ENCODE assay signal across 1 cellular context in the genomic region with DNA sequence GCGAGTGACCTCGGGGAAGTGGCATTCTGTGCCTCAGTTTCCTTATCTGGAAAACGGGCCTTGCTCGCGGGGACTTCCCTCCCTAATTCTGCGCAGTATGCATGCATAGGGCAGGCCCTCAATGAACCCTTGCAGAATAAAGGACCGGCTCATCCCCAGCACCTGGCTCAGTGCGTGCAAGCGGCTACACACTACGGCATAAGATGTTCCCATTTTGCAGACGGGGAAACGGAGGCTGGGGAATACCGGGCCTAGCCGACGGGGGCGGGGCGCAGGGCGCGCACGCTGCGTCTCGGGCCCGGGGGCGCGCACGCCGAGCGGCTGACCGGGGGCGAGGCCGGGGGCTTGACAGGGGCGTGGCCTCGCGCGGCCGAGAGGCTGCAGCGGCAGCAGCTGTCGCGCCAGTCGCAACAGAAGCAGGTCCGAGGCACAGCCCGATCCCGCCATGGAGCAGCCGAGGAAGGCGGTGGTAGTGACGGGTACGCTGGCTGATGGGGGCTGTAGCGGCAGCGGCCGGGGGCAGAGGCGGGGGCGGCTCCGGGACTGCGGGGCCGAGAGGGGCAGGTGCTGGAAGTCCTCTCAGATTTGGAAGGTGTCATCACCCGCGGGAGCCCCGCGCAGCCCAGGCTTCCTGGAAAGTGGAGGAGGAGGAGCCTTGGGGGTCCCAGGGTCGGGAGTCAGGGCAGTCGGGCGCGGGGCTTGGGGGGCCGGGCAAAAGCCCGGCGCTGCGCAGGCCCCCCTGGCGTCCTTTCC.
TF ChIP-seq lines count a peak whose summit lies in the region.

A gene with protein sequence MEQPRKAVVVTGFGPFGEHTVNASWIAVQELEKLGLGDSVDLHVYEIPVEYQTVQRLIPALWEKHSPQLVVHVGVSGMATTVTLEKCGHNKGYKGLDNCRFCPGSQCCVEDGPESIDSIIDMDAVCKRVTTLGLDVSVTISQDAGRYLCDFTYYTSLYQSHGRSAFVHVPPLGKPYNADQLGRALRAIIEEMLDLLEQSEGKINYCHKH (plus strand): TSS at position 362 of the 753 bp plus-strand sequence. CDS start 84 bp downstream, at position 446.

TF ChIP-seq in HepG2, 621 proteins besides CTCF, POLR2A, EP300 and RAD21 (continued from another document and continues in another):
- TF ChIP-seq ZBTB42 (CRISPR knock-in tag; IDR thresholded peaks at IDR 0.05) (0 out of 2 replicates have a peak, but pooled peaks have one; percentile 17), ZNF782 (CRISPR knock-in tag; IDR thresholded peaks at IDR 0.05; ENCODE audit: borderline replicate concordance) (no peak), SKI (IDR thresholded peaks at IDR 0.05; ENCODE audit: partially characterized antibody) (peak; percentile 8), ZEB1 (IDR thresholded peaks at IDR 0.05; ENCODE audit: insufficient replicate concordance, low read depth) (no peak), FOXO1 (CRISPR knock-in tag; IDR thresholded peaks at IDR 0.05) (no peak; the same call in none of the 2 replicates), ZNF773 (CRISPR knock-in tag; IDR thresholded peaks at IDR 0.05; ENCODE audit: borderline replicate concordance) (no peak), ZMYM2 (CRISPR knock-in tag; IDR thresholded peaks at IDR 0.05) (peak; percentile 93), NKX3-1 (CRISPR knock-in tag; IDR thresholded peaks at IDR 0.05) (peak; percentile 41; the same call in 1 of the 2 replicates), CHD4 (IDR thresholded peaks at IDR 0.05; ENCODE audit: borderline replicate concordance, low read length) (peak; percentile 97), ZNF629 (CRISPR knock-in tag; conservative IDR thresholded peaks at IDR 0.05) (peak; percentile 99), THAP11 (CRISPR knock-in tag; IDR thresholded peaks at IDR 0.05) (0 out of 2 replicates have a peak, but pooled peaks have one; percentile 12), ZNF143 (CRISPR knock-in tag; IDR thresholded peaks at IDR 0.05) (no peak), RXRA (CRISPR knock-in tag; IDR thresholded peaks at IDR 0.05) (no peak), HOXA7 (CRISPR knock-in tag; IDR thresholded peaks at IDR 0.05) (no peak)
- TF ChIP-seq, protein P1, sequence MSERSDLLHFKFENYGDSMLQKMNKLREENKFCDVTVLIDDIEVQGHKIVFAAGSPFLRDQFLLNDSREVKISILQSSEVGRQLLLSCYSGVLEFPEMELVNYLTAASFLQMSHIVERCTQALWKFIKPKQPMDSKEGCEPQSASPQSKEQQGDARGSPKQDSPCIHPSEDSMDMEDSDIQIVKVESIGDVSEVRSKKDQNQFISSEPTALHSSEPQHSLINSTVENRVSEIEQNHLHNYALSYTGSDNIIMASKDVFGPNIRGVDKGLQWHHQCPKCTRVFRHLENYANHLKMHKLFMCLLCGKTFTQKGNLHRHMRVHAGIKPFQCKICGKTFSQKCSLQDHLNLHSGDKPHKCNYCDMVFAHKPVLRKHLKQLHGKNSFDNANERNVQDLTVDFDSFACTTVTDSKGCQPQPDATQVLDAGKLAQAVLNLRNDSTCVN (CRISPR knock-in tag; IDR thresholded peaks at IDR 0.05; ENCODE audit: borderline replicate concordance) = 0 out of 2 replicates have a peak, but pooled peaks have one; percentile 4
- TF ChIP-seq, protein P2, sequence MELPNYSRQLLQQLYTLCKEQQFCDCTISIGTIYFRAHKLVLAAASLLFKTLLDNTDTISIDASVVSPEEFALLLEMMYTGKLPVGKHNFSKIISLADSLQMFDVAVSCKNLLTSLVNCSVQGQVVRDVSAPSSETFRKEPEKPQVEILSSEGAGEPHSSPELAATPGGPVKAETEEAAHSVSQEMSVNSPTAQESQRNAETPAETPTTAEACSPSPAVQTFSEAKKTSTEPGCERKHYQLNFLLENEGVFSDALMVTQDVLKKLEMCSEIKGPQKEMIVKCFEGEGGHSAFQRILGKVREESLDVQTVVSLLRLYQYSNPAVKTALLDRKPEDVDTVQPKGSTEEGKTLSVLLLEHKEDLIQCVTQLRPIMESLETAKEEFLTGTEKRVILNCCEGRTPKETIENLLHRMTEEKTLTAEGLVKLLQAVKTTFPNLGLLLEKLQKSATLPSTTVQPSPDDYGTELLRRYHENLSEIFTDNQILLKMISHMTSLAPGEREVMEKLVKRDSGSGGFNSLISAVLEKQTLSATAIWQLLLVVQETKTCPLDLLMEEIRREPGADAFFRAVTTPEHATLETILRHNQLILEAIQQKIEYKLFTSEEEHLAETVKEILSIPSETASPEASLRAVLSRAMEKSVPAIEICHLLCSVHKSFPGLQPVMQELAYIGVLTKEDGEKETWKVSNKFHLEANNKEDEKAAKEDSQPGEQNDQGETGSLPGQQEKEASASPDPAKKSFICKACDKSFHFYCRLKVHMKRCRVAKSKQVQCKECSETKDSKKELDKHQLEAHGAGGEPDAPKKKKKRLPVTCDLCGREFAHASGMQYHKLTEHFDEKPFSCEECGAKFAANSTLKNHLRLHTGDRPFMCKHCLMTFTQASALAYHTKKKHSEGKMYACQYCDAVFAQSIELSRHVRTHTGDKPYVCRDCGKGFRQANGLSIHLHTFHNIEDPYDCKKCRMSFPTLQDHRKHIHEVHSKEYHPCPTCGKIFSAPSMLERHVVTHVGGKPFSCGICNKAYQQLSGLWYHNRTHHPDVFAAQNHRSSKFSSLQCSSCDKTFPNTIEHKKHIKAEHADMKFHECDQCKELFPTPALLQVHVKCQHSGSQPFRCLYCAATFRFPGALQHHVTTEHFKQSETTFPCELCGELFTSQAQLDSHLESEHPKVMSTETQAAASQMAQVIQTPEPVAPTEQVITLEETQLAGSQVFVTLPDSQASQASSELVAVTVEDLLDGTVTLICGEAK (IDR thresholded peaks at IDR 0.05) = no peak
- TF ChIP-seq, protein P2 (CRISPR knock-in tag; IDR thresholded peaks at IDR 0.05) = 0 out of 2 replicates have a peak, but pooled peaks have one; percentile 13
- TF ChIP-seq, protein P3, sequence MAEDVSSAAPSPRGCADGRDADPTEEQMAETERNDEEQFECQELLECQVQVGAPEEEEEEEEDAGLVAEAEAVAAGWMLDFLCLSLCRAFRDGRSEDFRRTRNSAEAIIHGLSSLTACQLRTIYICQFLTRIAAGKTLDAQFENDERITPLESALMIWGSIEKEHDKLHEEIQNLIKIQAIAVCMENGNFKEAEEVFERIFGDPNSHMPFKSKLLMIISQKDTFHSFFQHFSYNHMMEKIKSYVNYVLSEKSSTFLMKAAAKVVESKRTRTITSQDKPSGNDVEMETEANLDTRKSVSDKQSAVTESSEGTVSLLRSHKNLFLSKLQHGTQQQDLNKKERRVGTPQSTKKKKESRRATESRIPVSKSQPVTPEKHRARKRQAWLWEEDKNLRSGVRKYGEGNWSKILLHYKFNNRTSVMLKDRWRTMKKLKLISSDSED (CRISPR knock-in tag; IDR thresholded peaks at IDR 0.05) = no peak
- TF ChIP-seq, protein P4, sequence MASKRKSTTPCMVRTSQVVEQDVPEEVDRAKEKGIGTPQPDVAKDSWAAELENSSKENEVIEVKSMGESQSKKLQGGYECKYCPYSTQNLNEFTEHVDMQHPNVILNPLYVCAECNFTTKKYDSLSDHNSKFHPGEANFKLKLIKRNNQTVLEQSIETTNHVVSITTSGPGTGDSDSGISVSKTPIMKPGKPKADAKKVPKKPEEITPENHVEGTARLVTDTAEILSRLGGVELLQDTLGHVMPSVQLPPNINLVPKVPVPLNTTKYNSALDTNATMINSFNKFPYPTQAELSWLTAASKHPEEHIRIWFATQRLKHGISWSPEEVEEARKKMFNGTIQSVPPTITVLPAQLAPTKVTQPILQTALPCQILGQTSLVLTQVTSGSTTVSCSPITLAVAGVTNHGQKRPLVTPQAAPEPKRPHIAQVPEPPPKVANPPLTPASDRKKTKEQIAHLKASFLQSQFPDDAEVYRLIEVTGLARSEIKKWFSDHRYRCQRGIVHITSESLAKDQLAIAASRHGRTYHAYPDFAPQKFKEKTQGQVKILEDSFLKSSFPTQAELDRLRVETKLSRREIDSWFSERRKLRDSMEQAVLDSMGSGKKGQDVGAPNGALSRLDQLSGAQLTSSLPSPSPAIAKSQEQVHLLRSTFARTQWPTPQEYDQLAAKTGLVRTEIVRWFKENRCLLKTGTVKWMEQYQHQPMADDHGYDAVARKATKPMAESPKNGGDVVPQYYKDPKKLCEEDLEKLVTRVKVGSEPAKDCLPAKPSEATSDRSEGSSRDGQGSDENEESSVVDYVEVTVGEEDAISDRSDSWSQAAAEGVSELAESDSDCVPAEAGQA (IDR thresholded peaks at IDR 0.05; ENCODE audit: low read depth) = no peak
- TF ChIP-seq, protein P4 (CRISPR knock-in tag; IDR thresholded peaks at IDR 0.05; ENCODE audit: borderline replicate concordance) = no peak
- TF ChIP-seq, protein P5, sequence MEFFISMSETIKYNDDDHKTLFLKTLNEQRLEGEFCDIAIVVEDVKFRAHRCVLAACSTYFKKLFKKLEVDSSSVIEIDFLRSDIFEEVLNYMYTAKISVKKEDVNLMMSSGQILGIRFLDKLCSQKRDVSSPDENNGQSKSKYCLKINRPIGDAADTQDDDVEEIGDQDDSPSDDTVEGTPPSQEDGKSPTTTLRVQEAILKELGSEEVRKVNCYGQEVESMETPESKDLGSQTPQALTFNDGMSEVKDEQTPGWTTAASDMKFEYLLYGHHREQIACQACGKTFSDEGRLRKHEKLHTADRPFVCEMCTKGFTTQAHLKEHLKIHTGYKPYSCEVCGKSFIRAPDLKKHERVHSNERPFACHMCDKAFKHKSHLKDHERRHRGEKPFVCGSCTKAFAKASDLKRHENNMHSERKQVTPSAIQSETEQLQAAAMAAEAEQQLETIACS (CRISPR knock-in tag; IDR thresholded peaks at IDR 0.05) = peak; percentile 97
- TF ChIP-seq, protein P6, sequence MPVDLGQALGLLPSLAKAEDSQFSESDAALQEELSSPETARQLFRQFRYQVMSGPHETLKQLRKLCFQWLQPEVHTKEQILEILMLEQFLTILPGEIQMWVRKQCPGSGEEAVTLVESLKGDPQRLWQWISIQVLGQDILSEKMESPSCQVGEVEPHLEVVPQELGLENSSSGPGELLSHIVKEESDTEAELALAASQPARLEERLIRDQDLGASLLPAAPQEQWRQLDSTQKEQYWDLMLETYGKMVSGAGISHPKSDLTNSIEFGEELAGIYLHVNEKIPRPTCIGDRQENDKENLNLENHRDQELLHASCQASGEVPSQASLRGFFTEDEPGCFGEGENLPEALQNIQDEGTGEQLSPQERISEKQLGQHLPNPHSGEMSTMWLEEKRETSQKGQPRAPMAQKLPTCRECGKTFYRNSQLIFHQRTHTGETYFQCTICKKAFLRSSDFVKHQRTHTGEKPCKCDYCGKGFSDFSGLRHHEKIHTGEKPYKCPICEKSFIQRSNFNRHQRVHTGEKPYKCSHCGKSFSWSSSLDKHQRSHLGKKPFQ (CRISPR knock-in tag; IDR thresholded peaks at IDR 0.05; ENCODE audit: insufficient replicate concordance) = no peak
- TF ChIP-seq, protein P7, sequence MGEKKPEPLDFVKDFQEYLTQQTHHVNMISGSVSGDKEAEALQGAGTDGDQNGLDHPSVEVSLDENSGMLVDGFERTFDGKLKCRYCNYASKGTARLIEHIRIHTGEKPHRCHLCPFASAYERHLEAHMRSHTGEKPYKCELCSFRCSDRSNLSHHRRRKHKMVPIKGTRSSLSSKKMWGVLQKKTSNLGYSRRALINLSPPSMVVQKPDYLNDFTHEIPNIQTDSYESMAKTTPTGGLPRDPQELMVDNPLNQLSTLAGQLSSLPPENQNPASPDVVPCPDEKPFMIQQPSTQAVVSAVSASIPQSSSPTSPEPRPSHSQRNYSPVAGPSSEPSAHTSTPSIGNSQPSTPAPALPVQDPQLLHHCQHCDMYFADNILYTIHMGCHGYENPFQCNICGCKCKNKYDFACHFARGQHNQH (CRISPR knock-in tag; IDR thresholded peaks at IDR 0.05) = 0 out of 2 replicates have a peak, but pooled peaks have one; percentile 9
